Comparison of ENCODE assay signal across 24 cellular contexts in the genomic region with DNA sequence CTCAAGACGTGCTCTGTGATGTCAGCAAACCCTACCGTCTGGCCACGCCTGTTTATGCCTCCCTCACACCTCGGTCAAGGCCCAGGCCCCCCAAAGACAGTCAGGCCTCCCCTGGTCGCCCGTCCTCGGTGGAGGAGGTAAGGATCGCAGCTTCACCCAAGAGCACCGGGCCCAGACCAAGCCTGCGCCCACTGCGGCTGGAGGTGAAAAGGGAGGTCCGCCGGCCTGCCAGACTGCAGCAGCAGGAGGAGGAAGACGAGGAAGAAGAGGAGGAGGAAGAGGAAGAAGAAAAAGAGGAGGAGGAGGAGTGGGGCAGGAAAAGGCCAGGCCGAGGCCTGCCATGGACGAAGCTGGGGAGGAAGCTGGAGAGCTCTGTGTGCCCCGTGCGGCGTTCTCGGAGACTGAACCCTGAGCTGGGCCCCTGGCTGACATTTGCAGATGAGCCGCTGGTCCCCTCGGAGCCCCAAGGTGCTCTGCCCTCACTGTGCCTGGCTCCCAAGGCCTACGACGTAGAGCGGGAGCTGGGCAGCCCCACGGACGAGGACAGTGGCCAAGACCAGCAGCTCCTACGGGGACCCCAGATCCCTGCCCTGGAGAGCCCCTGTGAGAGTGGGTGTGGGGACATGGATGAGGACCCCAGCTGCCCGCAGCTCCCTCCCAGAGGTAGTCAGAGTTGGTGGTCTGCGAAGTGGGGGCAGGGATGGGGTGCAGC.
"Had no signal": no experiment of that assay in that cellular context is flagged by ENCODE, and none has a peak within 500 bp of the region (broad histone marks: within the 10 kb centered on the region; RNA-seq: fewer than 3 reads in every experiment).

No MANE protein-coding gene starts in this region.

- H3K4me3 Mint-ChIP-seq: activated CD4-positive, alpha-beta memory T cell treated with anti-CD3 and anti-CD28 coated beads, Interleukin-2, amount 10 ng/mL, durations not matched to agents 7 days and 5 days; activated CD4-positive, alpha-beta T cell treated with anti-CD3 and anti-CD28 coated beads, Interleukin-2, amount 10 ng/mL, durations not matched to agents 7 days and 5 days; activated naive CD4-positive, alpha-beta T cell treated with anti-CD3 and anti-CD28 coated beads, Interleukin-2, amount 10 ng/mL, durations not matched to agents 7 days and 5 days; activated T-cell treated with anti-CD3 and anti-CD28 coated beads, Interleukin-2, amount 50 U/mL, for 24 hours; activated T-cell treated with anti-CD3 and anti-CD28 coated beads, Interleukin-2, amount 50 U/mL, for 72 hours had no signal

- H3K4me1 ChIP-seq: adrenal gland, body of pancreas had no signal

- H3K9me3 Mint-ChIP-seq: activated CD4-positive, alpha-beta memory T cell treated with anti-CD3 and anti-CD28 coated beads, Interleukin-2, amount 10 ng/mL, durations not matched to agents 7 days and 5 days; activated CD4-positive, alpha-beta T cell treated with anti-CD3 and anti-CD28 coated beads, Interleukin-2, amount 10 ng/mL, durations not matched to agents 7 days and 5 days; activated naive CD4-positive, alpha-beta T cell treated with anti-CD3 and anti-CD28 coated beads, Interleukin-2, amount 10 ng/mL, durations not matched to agents 7 days and 5 days; activated naive CD4-positive, alpha-beta T cell treated with anti-CD3 and anti-CD28 coated beads, Interleukin-2, amount 50 U/mL, for 72 hours; activated T-cell treated with anti-CD3 and anti-CD28 coated beads, Interleukin-2, amount 50 U/mL, for 24 hours; activated T-cell treated with anti-CD3 and anti-CD28 coated beads, Interleukin-2, amount 50 U/mL, for 72 hours had no signal

- H3K9me3 ChIP-seq: adrenal gland, body of pancreas, esophagus squamous epithelium, gastroesophageal sphincter had no signal

- H3K4me3 ChIP-seq: adrenal gland, body of pancreas, esophagus squamous epithelium, gastroesophageal sphincter had no signal

- H3K27me3 ChIP-seq: adrenal gland, body of pancreas, esophagus squamous epithelium, gastroesophageal sphincter had no signal

- DNase-seq: activated CD4-positive, alpha-beta memory T cell treated with anti-CD3 and anti-CD28 coated beads, Interleukin-2, amount 10 ng/mL, durations not matched to agents 7 days and 5 days; activated CD4-positive, alpha-beta T cell treated with anti-CD3 and anti-CD28 coated beads for 4 hours; activated CD4-positive, alpha-beta T cell treated with anti-CD3 and anti-CD28 coated beads, Interleukin-2, amount 10 ng/mL, durations not matched to agents 7 days and 5 days; activated CD4-positive, alpha-beta T cell treated with anti-CD3 and anti-CD28 coated beads, Interleukin-2, amount 50 U/mL, for 4 hours; activated CD4-positive, CD25-positive, alpha-beta regulatory T cell; activated CD4-positive, CD25-positive, alpha-beta regulatory T cell treated with anti-CD3 and anti-CD28 coated beads, Interleukin-2, amount 50 U/mL, for 72 hours; activated CD8-positive, alpha-beta memory T cell treated with anti-CD3 and anti-CD28 coated beads, Interleukin-2, amount 50 U/mL, for 48 hours; activated gamma-delta T cell; activated naive CD4-positive, alpha-beta T cell; activated naive CD4-positive, alpha-beta T cell treated with anti-CD3 and anti-CD28 coated beads, Interleukin-2, amount 10 ng/mL, durations not matched to agents 7 days and 5 days; activated T-cell treated with anti-CD3 and anti-CD28 coated beads for 4 hours; activated T-cell treated with anti-CD3 and anti-CD28 coated beads, Interleukin-2, amount 50 U/mL, for 24 hours; activated T-cell treated with anti-CD3 and anti-CD28 coated beads, Interleukin-2, amount 50 U/mL, for 72 hours; adrenal gland; body of pancreas; cortex of kidney; dermis blood vessel endothelial cell; effector CD4-positive, alpha-beta T cell; esophagus squamous epithelium; foreskin melanocyte; T-helper 2 cell had no signal

- H3K27me3 Mint-ChIP-seq: activated CD4-positive, alpha-beta memory T cell treated with anti-CD3 and anti-CD28 coated beads, Interleukin-2, amount 10 ng/mL, durations not matched to agents 7 days and 5 days; activated CD4-positive, alpha-beta T cell treated with anti-CD3 and anti-CD28 coated beads, Interleukin-2, amount 10 ng/mL, durations not matched to agents 7 days and 5 days; activated naive CD4-positive, alpha-beta T cell treated with anti-CD3 and anti-CD28 coated beads, Interleukin-2, amount 10 ng/mL, durations not matched to agents 7 days and 5 days; activated T-cell treated with anti-CD3 and anti-CD28 coated beads, Interleukin-2, amount 50 U/mL, for 24 hours had no signal

- H3K27ac ChIP-seq: adrenal gland, body of pancreas, epithelial cell of prostate, esophagus squamous epithelium, gastroesophageal sphincter had no signal

- H3K27ac Mint-ChIP-seq: activated CD4-positive, alpha-beta memory T cell treated with anti-CD3 and anti-CD28 coated beads, Interleukin-2, amount 10 ng/mL, durations not matched to agents 7 days and 5 days; activated CD4-positive, alpha-beta T cell treated with anti-CD3 and anti-CD28 coated beads, Interleukin-2, amount 10 ng/mL, durations not matched to agents 7 days and 5 days; activated naive CD4-positive, alpha-beta T cell treated with anti-CD3 and anti-CD28 coated beads, Interleukin-2, amount 10 ng/mL, durations not matched to agents 7 days and 5 days; activated T-cell treated with anti-CD3 and anti-CD28 coated beads, Interleukin-2, amount 50 U/mL, for 24 hours; activated T-cell treated with anti-CD3 and anti-CD28 coated beads, Interleukin-2, amount 50 U/mL, for 72 hours had no signal
